In genomic region chr4:144313370-144313769, GRCh38 we compare ENCODE assay signal across 17 cellular contexts.
"Had no signal": no experiment of that assay in that cellular context is flagged by ENCODE, and none has a peak within 500 bp of the region (broad histone marks: within the 10 kb centered on the region; RNA-seq: fewer than 3 reads in every experiment).

No MANE protein-coding gene starts in this region.

- H3K9me3 ChIP-seq: neutrophil had no signal

- H3K4me2 ChIP-seq: hepatocyte had no signal

- H3K4me3 Mint-ChIP-seq: naive thymus-derived CD8-positive, alpha-beta T cell had no signal

- H3K4me1 ChIP-seq: stomach had no signal

- DNase-seq: cortex of kidney; dorsolateral prefrontal cortex; effector CD8-positive, alpha-beta T cell; foreskin melanocyte; head of caudate nucleus; mucosa of descending colon; naive thymus-derived CD8-positive, alpha-beta T cell; posterior cingulate gyrus; right cardiac atrium; small intestine; stimulated activated CD4-positive, alpha-beta T cell treated with anti-CD3 and anti-CD28 coated beads, Interleukin-12 subunit alpha, Interleukin-12 subunit beta, amount 100 ng/mL, for 4 hours; stimulated activated naive CD4-positive, alpha-beta T cell; stomach; substantia nigra; trophoblast cell had no signal

- H3K4me3 ChIP-seq: dorsolateral prefrontal cortex, hepatocyte, mucosa of descending colon, stomach had no signal

- H2AFZ ChIP-seq: hepatocyte had no signal

- H3K27ac ChIP-seq: dorsolateral prefrontal cortex, hepatocyte, neutrophil, stomach had no signal

- H3K27me3 ChIP-seq: dorsolateral prefrontal cortex, hepatocyte, neutrophil, stomach had no signal

- H3K36me3 ChIP-seq: neutrophil, stomach had no signal

- ATAC-seq: mucosa of descending colon; naive thymus-derived CD8-positive, alpha-beta T cell; right cardiac atrium had no signal

- H3K79me2 ChIP-seq: hepatocyte had no signal
